20 cellular contexts compared by ENCODE assay signal in the genomic region with DNA sequence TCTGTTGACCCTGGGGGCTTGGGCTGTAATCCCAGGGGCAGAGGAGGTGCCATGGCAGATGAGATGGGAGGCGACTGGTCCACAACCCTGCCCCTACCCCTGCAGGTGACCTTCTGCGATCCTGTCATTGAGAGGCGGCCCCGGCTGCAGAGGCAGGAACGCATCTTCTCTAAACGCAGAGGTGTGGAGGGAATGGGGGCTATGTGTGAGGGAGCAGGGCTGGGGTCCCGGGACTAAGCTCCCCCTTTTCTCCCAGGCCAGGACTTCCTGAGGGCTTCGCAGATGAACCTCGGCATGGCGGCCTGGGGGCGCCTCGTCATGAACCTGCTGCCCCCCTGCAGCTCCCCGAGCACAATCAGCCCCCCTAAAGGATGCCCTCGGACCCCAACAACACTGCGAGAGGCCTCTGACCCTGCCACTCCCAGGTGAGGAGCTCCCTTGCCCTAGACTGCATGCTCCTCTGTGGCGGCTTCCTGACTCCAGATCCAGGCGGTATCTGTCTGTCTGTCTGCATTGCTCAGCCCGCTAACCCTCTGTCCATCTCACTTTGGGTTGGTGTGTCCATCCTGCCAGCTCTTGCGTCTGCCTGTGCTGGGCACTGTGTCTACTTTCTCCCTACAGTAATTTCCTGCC.
"Had no signal": no experiment of that assay in that cellular context is flagged by ENCODE, and none has a peak within 500 bp of the region (broad histone marks: within the 10 kb centered on the region; RNA-seq: fewer than 3 reads in every experiment).

No MANE protein-coding gene starts in this region.

- H3K27me3 Mint-ChIP-seq: activated T-helper 17 cell treated with anti-CD3 and anti-CD28 coated beads, Interleukin-2, amount 50 U/mL, for 72 hours; effector memory CD8-positive, alpha-beta T cell; naive thymus-derived CD8-positive, alpha-beta T cell; stimulated activated naive CD8-positive, alpha-beta T cell treated with anti-CD3 and anti-CD28 coated beads, Interleukin-15, amount 100 ng/mL, for 72 hours had no signal

- H3K4me1 ChIP-seq: testis had no signal

- H3K9me3 Mint-ChIP-seq: activated naive CD4-positive, alpha-beta T cell treated with anti-CD3 and anti-CD28 coated beads for 36 hours; activated T-helper 17 cell treated with anti-CD3 and anti-CD28 coated beads, Interleukin-2, amount 50 U/mL, for 72 hours; brain; effector memory CD8-positive, alpha-beta T cell; naive thymus-derived CD8-positive, alpha-beta T cell; stimulated activated naive CD8-positive, alpha-beta T cell treated with anti-CD3 and anti-CD28 coated beads, Interleukin-15, amount 100 ng/mL, for 72 hours had no signal

- H3K27me3 ChIP-seq: neutrophil, testis had no signal

- H3K4me2 ChIP-seq: SK-N-SH, smooth muscle cell had no signal

- FAIRE-seq: frontal cortex had no signal

- ATAC-seq: activated T-helper 17 cell treated with anti-CD3 and anti-CD28 coated beads, Interleukin-2, amount 50 U/mL, for 72 hours; effector memory CD8-positive, alpha-beta T cell; left lobe of liver; naive thymus-derived CD8-positive, alpha-beta T cell; stimulated activated naive CD8-positive, alpha-beta T cell treated with anti-CD3 and anti-CD28 coated beads, Interleukin-15, amount 100 ng/mL, for 72 hours had no signal

- H3K4me3 Mint-ChIP-seq: activated naive CD4-positive, alpha-beta T cell treated with anti-CD3 and anti-CD28 coated beads for 36 hours; activated T-helper 17 cell treated with anti-CD3 and anti-CD28 coated beads, Interleukin-2, amount 50 U/mL, for 72 hours; brain; stimulated activated naive CD8-positive, alpha-beta T cell treated with anti-CD3 and anti-CD28 coated beads, Interleukin-15, amount 100 ng/mL, for 72 hours had no signal

- H3K9me3 ChIP-seq: neutrophil, SK-N-SH, testis had no signal

- H3K9ac ChIP-seq: SK-N-SH had no signal

- DNase-seq: activated CD4-positive, alpha-beta T cell treated with anti-CD3 and anti-CD28 coated beads, Interleukin-2, amount 50 U/mL, for 4 hours; activated CD4-positive, CD25-positive, alpha-beta regulatory T cell treated with anti-CD3 and anti-CD28 coated beads, Interleukin-2, amount 50 U/mL, for 72 hours; activated naive CD4-positive, alpha-beta T cell treated with anti-CD3 and anti-CD28 coated beads for 36 hours; activated T-cell treated with anti-CD3 and anti-CD28 coated beads for 4 hours; amygdala; dermis blood vessel endothelial cell; effector memory CD8-positive, alpha-beta T cell; mesenchymal stem cell; naive thymus-derived CD8-positive, alpha-beta T cell; SK-N-SH; stimulated activated naive CD8-positive, alpha-beta T cell treated with anti-CD3 and anti-CD28 coated beads, Interleukin-15, amount 100 ng/mL, for 72 hours; T-helper 1 cell; T1000; testis had no signal

- H3K36me3 Mint-ChIP-seq: brain; naive thymus-derived CD8-positive, alpha-beta T cell had no signal

- H3K4me1 Mint-ChIP-seq: activated T-helper 17 cell treated with anti-CD3 and anti-CD28 coated beads, Interleukin-2, amount 50 U/mL, for 72 hours; brain; stimulated activated naive CD8-positive, alpha-beta T cell treated with anti-CD3 and anti-CD28 coated beads, Interleukin-15, amount 100 ng/mL, for 72 hours had no signal

- H3K27ac ChIP-seq: neutrophil, testis had no signal

- H3K4me3 ChIP-seq: smooth muscle cell, testis had no signal

- H3K27ac Mint-ChIP-seq: activated naive CD4-positive, alpha-beta T cell treated with anti-CD3 and anti-CD28 coated beads for 36 hours; activated T-helper 17 cell treated with anti-CD3 and anti-CD28 coated beads, Interleukin-2, amount 50 U/mL, for 72 hours; naive thymus-derived CD8-positive, alpha-beta T cell had no signal
